29 cellular contexts compared by ENCODE assay signal in genomic region chr12:20514598-20514997, GRCh38.
"Had no signal": no experiment of that assay in that cellular context is flagged by ENCODE, and none has a peak within 500 bp of the region (broad histone marks: within the 10 kb centered on the region; RNA-seq: fewer than 3 reads in every experiment).

No MANE protein-coding gene starts in this region.

- H3K4me3 ChIP-seq: left lung, lung, neural progenitor cell, right atrium auricular region, right lobe of liver, smooth muscle cell, tibial nerve, uterus had no signal

- H3K36me3 Mint-ChIP-seq: mesothelial cell of epicardium; naive B cell; natural killer cell; neural progenitor cell; stimulated activated memory B cell treated with anti-CD40 and anti-IgM and Interleukin-4, amounts not matched to agents 10 μg/mL and 1 μg/mL and 100 μg/mL, for 72 hours had no signal

- ATAC-seq: left colon; left lung; natural killer cell; right lobe of liver; stimulated activated memory B cell treated with anti-CD40 and anti-IgM and Interleukin-4, amounts not matched to agents 10 μg/mL and 1 μg/mL and 100 μg/mL, for 72 hours; stimulated activated naive CD8-positive, alpha-beta T cell treated with anti-CD3 and anti-CD28 coated beads, Interleukin-15, amount 100 ng/mL, for 72 hours had no signal

- H3K4me1 Mint-ChIP-seq: mesothelial cell of epicardium; naive B cell; natural killer cell; nephron progenitor cell; stimulated activated memory B cell treated with anti-CD40 and anti-IgM and Interleukin-4, amounts not matched to agents 10 μg/mL and 1 μg/mL and 100 μg/mL, for 72 hours; stimulated activated naive CD8-positive, alpha-beta T cell treated with anti-CD3 and anti-CD28 coated beads, Interleukin-15, amount 100 ng/mL, for 72 hours had no signal

- H3K27me3 ChIP-seq: left lung, neural progenitor cell, neutrophil, right atrium auricular region, right lobe of liver, tibial nerve, uterus had no signal

- H3K9ac ChIP-seq: neural progenitor cell, parathyroid adenoma had no signal

- H2AFZ ChIP-seq: neural progenitor cell, parathyroid adenoma had no signal

- H3K79me2 ChIP-seq: parathyroid adenoma had no signal

- DNase-seq: hippocampal formation; kidney glomerular epithelial cell; left colon; left lung; mesendoderm; naive B cell; natural killer cell; nephron progenitor cell; occipital lobe; right lobe of liver; stimulated activated CD4-positive, alpha-beta T cell treated with anti-CD3 and anti-CD28 coated beads, Interleukin-1b, Interleukin-23, amount 100 ng/mL, for 48 hours; stimulated activated CD4-positive, alpha-beta T cell treated with anti-CD3 and anti-CD28 coated beads, Interleukin-2, amount 100 ng/mL, for 48 hours; stimulated activated CD4-positive, alpha-beta T cell treated with anti-CD3 and anti-CD28 coated beads, Interleukin-4, amount 100 ng/mL, for 4 hours; stimulated activated CD8-positive, alpha-beta memory T cell treated with anti-CD3 and anti-CD28 coated beads, Interleukin-4, amount 100 ng/mL, for 48 hours; stimulated activated naive CD4-positive, alpha-beta T cell treated with Interleukin-2 at 50 U/mL for 16 hours; stimulated activated naive CD8-positive, alpha-beta T cell treated with anti-CD3 and anti-CD28 coated beads, Interleukin-15, amount 100 ng/mL, for 72 hours; substantia nigra; uterus had no signal

- H3K4me1 ChIP-seq: left lung, neural progenitor cell, parathyroid adenoma, right lobe of liver, uterus had no signal

- H3K9me3 ChIP-seq: left lung, neutrophil, right atrium auricular region, right lobe of liver, tibial nerve, uterus had no signal

- H3K27ac Mint-ChIP-seq: mesothelial cell of epicardium; naive B cell; natural killer cell; nephron progenitor cell; neural progenitor cell; stimulated activated memory B cell treated with anti-CD40 and anti-IgM and Interleukin-4, amounts not matched to agents 10 μg/mL and 1 μg/mL and 100 μg/mL, for 72 hours; stimulated activated naive CD8-positive, alpha-beta T cell treated with anti-CD3 and anti-CD28 coated beads, Interleukin-15, amount 100 ng/mL, for 72 hours; type B pancreatic cell had no signal

- FAIRE-seq: keratinocyte had no signal

- H3K27me3 Mint-ChIP-seq: naive B cell; stimulated activated memory B cell treated with anti-CD40 and anti-IgM and Interleukin-4, amounts not matched to agents 10 μg/mL and 1 μg/mL and 100 μg/mL, for 72 hours; stimulated activated naive CD8-positive, alpha-beta T cell treated with anti-CD3 and anti-CD28 coated beads, Interleukin-15, amount 100 ng/mL, for 72 hours; type B pancreatic cell had no signal

- H3K27ac ChIP-seq: left lung, neural progenitor cell, neutrophil, parathyroid adenoma, right lobe of liver, tibial nerve, uterus had no signal

- H3K9me3 Mint-ChIP-seq: mesothelial cell of epicardium; natural killer cell; nephron progenitor cell; neural progenitor cell; stimulated activated naive CD8-positive, alpha-beta T cell treated with anti-CD3 and anti-CD28 coated beads, Interleukin-15, amount 100 ng/mL, for 72 hours had no signal

- H3K4me3 Mint-ChIP-seq: mesothelial cell of epicardium; naive B cell; natural killer cell; nephron progenitor cell; neural progenitor cell; stimulated activated memory B cell treated with anti-CD40 and anti-IgM and Interleukin-4, amounts not matched to agents 10 μg/mL and 1 μg/mL and 100 μg/mL, for 72 hours; stimulated activated naive CD8-positive, alpha-beta T cell treated with anti-CD3 and anti-CD28 coated beads, Interleukin-15, amount 100 ng/mL, for 72 hours; type B pancreatic cell had no signal

- H3K4me2 ChIP-seq: neural progenitor cell, smooth muscle cell had no signal

- H3K36me3 ChIP-seq: left lung, neural progenitor cell, neutrophil, right atrium auricular region, right lobe of liver, tibial nerve, uterus had no signal
